In genomic region chr5:172410160-172410559, GRCh38 we compare ENCODE assay signal across 11 cellular contexts. TPM values are rescaled to one million over a fixed set of nuclear protein-coding genes. Genes with fewer than 3 reads are reported as not detected.
DNase-seq lines count a peak whose midpoint lies in the region; ATAC-seq and TF ChIP-seq lines count a peak whose summit lies in the region.
"Had no signal": no experiment of that assay in that cellular context is flagged by ENCODE, and none has a peak within 500 bp of the region (broad histone marks: within the 10 kb centered on the region; RNA-seq: fewer than 3 reads in every experiment).

No MANE protein-coding gene starts in this region.

- peaks cover 60% of the 10 kb centered on the region for H3K4me1 Mint-ChIP-seq in CD14-positive monocyte
- peaks cover 35% of the 10 kb centered on the region for H3K4me1 Mint-ChIP-seq in activated naive CD8-positive, alpha-beta T cell treated with anti-CD3 and anti-CD28 coated beads for 36 hours

- peaks cover 18 to 22% (median 20%) of the 10 kb centered on the region in 3 donors for H3K27me3 Mint-ChIP-seq in CD14-positive monocyte (ENCODE audit: low read depth in 3 of 3)
- H3K27me3 Mint-ChIP-seq in activated naive CD8-positive, alpha-beta T cell treated with anti-CD3 and anti-CD28 coated beads for 36 hours: peaks cover 19% of the 10 kb centered on the region

- peaks cover 56% of the 10 kb centered on the region for H3K4me1 ChIP-seq in lower lobe of right lung

- H3K27ac ChIP-seq in lower lobe of right lung: peak overlapping the region; percentile 50

- peaks cover 0 to 6% (median 0%) of the 10 kb centered on the region in 7 donors for H3K9me3 Mint-ChIP-seq in CD14-positive monocyte
- H3K9me3 Mint-ChIP-seq in activated naive CD8-positive, alpha-beta T cell treated with anti-CD3 and anti-CD28 coated beads for 36 hours: no peaks in the 10 kb centered on the region
- H3K9me3 Mint-ChIP-seq: IgD-negative memory B cell, WTC11 had no signal

- peak overlapping the region; percentile 95 to 99 (median 97) for H3K27ac Mint-ChIP-seq in CD14-positive monocyte
- no peak overlapping the region for H3K27ac Mint-ChIP-seq in activated naive CD8-positive, alpha-beta T cell treated with anti-CD3 and anti-CD28 coated beads for 36 hours
- H3K27ac Mint-ChIP-seq: IgD-negative memory B cell, WTC11 had no signal

- peaks cover 1 to 17% of the 10 kb centered on the region in 2 donors for H3K36me3 Mint-ChIP-seq in CD14-positive monocyte
- no peaks in the 10 kb centered on the region for H3K36me3 Mint-ChIP-seq in activated naive CD8-positive, alpha-beta T cell treated with anti-CD3 and anti-CD28 coated beads for 36 hours

- in situ Hi-C loops in KBM-7 (cut with MboI; ENCODE audit: low pct_unique_long_range_greater_than_20kb, low sequenced_read_pairs): no loop called here

- H3K4me3 Mint-ChIP-seq in CD14-positive monocyte: peak overlapping the region in 1 of 2 donors; percentile 71
- no peak overlapping the region for H3K4me3 Mint-ChIP-seq in activated naive CD8-positive, alpha-beta T cell treated with anti-CD3 and anti-CD28 coated beads for 36 hours
- H3K4me3 Mint-ChIP-seq: IgD-negative memory B cell, WTC11 had no signal

- no peak for TF ChIP-seq CTCF in CD14-positive monocyte (IDR thresholded peaks at IDR 0.05)
- TF ChIP-seq CTCF in lower lobe of right lung (IDR thresholded peaks at IDR 0.05): no peak

- intact Hi-C loops in CD14-positive monocyte (cut with micrococcal nuclease) (loop anchor here (1.0 to 5.0 kb wide), 2 partner anchors 48 to 49 kb away; no protein-coding TSS in a partner anchor), lower lobe of right lung (cut with DNase I) (no loop called here)

- peaks cover 6% of the 10 kb centered on the region for H3K36me3 ChIP-seq in lower lobe of right lung

- H3K4me3 ChIP-seq in lower lobe of right lung: no peak overlapping the region

- DNase-seq in CD14-positive monocyte (ENCODE audit: low spot score): peak; percentile 79
- DNase-seq in KBM-7: peak; percentile 93
- peak; percentile 29 for DNase-seq in activated naive CD8-positive, alpha-beta T cell treated with anti-CD3 and anti-CD28 coated beads for 36 hours
- no peak for DNase-seq in lower lobe of right lung
- DNase-seq in HT-29 (ENCODE audit: low spot score): no peak
- DNase-seq in nucleus accumbens (lab: John Stamatoyannopoulos, UW): no peak
- no peak for DNase-seq in amygdala (lab: John Stamatoyannopoulos, UW)
- DNase-seq: NCI-H69 had no signal

- H3K27me3 ChIP-seq in lower lobe of right lung (ENCODE audit: low read depth): no peaks in the 10 kb centered on the region

- H3K9me3 ChIP-seq in lower lobe of right lung: no peaks in the 10 kb centered on the region

- ATAC-seq in lower lobe of right lung: peak; percentile 40 to 49
- ATAC-seq in HG03159 (IDR thresholded peaks at IDR 0.05; ENCODE audit: unreplicated experiment): no peak
- ATAC-seq: WTC11 had no signal

RNA-seq across cellular contexts. Expression of gene SH3PXD2B, which starts 44.2 kb away (rescaled TPM):
- under 1 TPM; 0.19 to 0.31 TPM for polyA plus RNA-seq in CD14-positive monocyte
- under 1 TPM; 0.80 to 0.84 TPM for total RNA-seq in activated naive CD8-positive, alpha-beta T cell treated with anti-CD3 and anti-CD28 coated beads for 36 hours
- 49.8 TPM for total RNA-seq in lower lobe of right lung
- 1.3 and 1.9 TPM in 2 replicates for total RNA-seq in HT-29 (2014; rRNA removed; shearing (Covaris generic))
- polyA plus RNA-seq: IgD-negative memory B cell had no signal

Comparison
In these comparisons a context has a peak if more than half of its experiments do, and no peak if none do; other contexts are left out.
1. DNase-seq: peak in CD14-positive monocyte (single experiment), KBM-7 (single experiment) and activated naive CD8-positive, alpha-beta T cell treated with anti-CD3 and anti-CD28 coated beads for 36 hours (single experiment); none in lower lobe of right lung (single experiment), HT-29 (single experiment), nucleus accumbens (0 of 56) and amygdala (0 of 56).
2. RNA of gene SH3PXD2B, which starts 44.2 kb away (total RNA-seq): 49.8 TPM in lower lobe of right lung (single experiment); 1.3 to 1.9 TPM in HT-29 and 0.80 to 0.84 TPM in activated naive CD8-positive, alpha-beta T cell treated with anti-CD3 and anti-CD28 coated beads for 36 hours; every median in the first group is over 10 times any median in the second.